In the genomic region with DNA sequence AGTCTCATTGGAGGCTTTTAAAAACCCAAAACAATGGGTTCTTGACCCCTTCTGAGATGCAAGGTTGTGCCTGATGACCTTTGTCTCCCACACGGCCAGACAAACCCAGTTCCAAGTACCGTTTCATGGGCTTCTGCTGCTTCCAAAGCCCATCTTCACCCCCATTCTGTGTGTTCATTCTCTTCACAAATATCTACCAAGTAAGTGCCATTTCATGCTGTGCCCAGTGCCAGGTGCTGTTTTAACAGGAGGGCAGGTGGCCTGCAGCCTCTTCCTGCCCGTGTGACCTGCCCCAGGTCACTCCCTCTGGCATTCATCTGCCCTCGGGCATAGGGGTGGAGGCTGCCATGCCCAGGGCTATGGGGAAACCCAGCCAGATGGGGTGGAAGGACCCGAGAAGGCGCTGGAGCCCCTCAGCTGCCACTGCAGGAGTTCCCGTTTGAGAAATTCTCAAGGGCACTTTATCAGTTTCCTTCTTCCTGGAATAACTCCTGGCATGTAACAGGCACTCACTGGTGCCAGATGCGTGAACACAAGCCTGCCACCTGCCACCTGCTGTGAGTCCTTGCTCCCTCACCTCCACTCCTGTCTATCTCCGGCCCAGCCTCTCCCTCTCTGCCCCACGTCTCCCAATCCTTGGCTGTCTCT, we compare ENCODE assay signal across 8 cellular contexts. TPM values are rescaled to one million over a fixed set of nuclear protein-coding genes. Genes with fewer than 3 reads are reported as not detected.
A peak's percentile ranks its signal among the peaks of the same experiment; 100 is the strongest.
DNase-seq lines count a peak whose midpoint lies in the region; ATAC-seq, FAIRE-seq and TF ChIP-seq lines count a peak whose summit lies in the region.

No MANE protein-coding gene starts in this region.

- POLR2A ChIA-PET in A549 (lab: Yijun Ruan, JAX): interaction anchor here (1.0 kb wide), 2 partner anchors 83 to 198 kb away, joined by 3 to 5 read pairs; no protein-coding TSS in a partner anchor

- DNase-seq in A549 (ENCODE audit: low read depth in 1 of 2, low spot score in 1 of 2): no peak
- peak; percentile 82 for DNase-seq in NCI-H2029 (lab: John Stamatoyannopoulos, UW)
- peak; percentile 76 for DNase-seq in colonic mucosa
- no peak for DNase-seq in natural killer cell treated with Interleukin-12 subunit alpha and Interleukin-12 subunit beta and Interleukin-15 and Interleukin-18, amount 100 ng/mL, for 72 hours (ENCODE audit: low spot score)
- DNase-seq in epidermal melanocyte (ENCODE audit: insufficient read length, low spot score): no peak
- no peak for DNase-seq in SKM-1 treated with dmso at 0.1 percent for 144 hours (lab: John Stamatoyannopoulos, UW; ENCODE audit: unreplicated experiment)
- DNase-seq in NCI-H1930 (lab: John Stamatoyannopoulos, UW): no peak

- ATAC-seq in A549 (no peak), GM18858 (IDR thresholded peaks at IDR 0.05; ENCODE audit: unreplicated experiment) (no peak)
- ATAC-seq in natural killer cell treated with Interleukin-12 subunit alpha and Interleukin-12 subunit beta and Interleukin-15 and Interleukin-18, amount 100 ng/mL, for 72 hours: no peak

- no peaks in the 10 kb centered on the region for H3K27me3 ChIP-seq in colonic mucosa

- CTCF ChIA-PET in A549 (lab: Yijun Ruan, JAX): interaction anchor here (1.0 to 38.0 kb wide), 8 partner anchors 10 to 198 kb away, joined by 3 to 764 read pairs (median 16); a partner anchor contains a TSS

- no peak for TF ChIP-seq EP300 in A549 (IDR thresholded peaks at IDR 0.05)

- H3K9me3 ChIP-seq in A549: no peaks in the 10 kb centered on the region
- H3K9me3 ChIP-seq in colonic mucosa: no peaks in the 10 kb centered on the region

- H3K9me3 Mint-ChIP-seq in natural killer cell treated with Interleukin-12 subunit alpha and Interleukin-12 subunit beta and Interleukin-15 and Interleukin-18, amount 100 ng/mL, for 72 hours: no peaks in the 10 kb centered on the region

- H3K4me3 ChIP-seq in A549 (no peak overlapping the region), colonic mucosa (no peak overlapping the region)

- intact Hi-C loops in colonic mucosa (cut with DNase I): loop anchor here (2.0 kb wide), 1 partner anchor 95 kb away; no protein-coding TSS in a partner anchor

- no peaks in the 10 kb centered on the region for H3K36me3 Mint-ChIP-seq in natural killer cell treated with Interleukin-12 subunit alpha and Interleukin-12 subunit beta and Interleukin-15 and Interleukin-18, amount 100 ng/mL, for 72 hours

- peaks cover 25 to 59% of the 10 kb centered on the region in 2 donors for H3K4me1 Mint-ChIP-seq in natural killer cell treated with Interleukin-12 subunit alpha and Interleukin-12 subunit beta and Interleukin-15 and Interleukin-18, amount 100 ng/mL, for 72 hours (ENCODE audit: low read depth in 2 of 2)

- H3K27me3 Mint-ChIP-seq in natural killer cell treated with Interleukin-12 subunit alpha and Interleukin-12 subunit beta and Interleukin-15 and Interleukin-18, amount 100 ng/mL, for 72 hours: no peaks in the 10 kb centered on the region

- no peak overlapping the region for H3K4me2 ChIP-seq in A549

- H3K4me3 Mint-ChIP-seq in natural killer cell treated with Interleukin-12 subunit alpha and Interleukin-12 subunit beta and Interleukin-15 and Interleukin-18, amount 100 ng/mL, for 72 hours: no peak overlapping the region

- peak overlapping the region; percentile 79 to 93 for H3K27ac Mint-ChIP-seq in natural killer cell treated with Interleukin-12 subunit alpha and Interleukin-12 subunit beta and Interleukin-15 and Interleukin-18, amount 100 ng/mL, for 72 hours

- H3K9ac ChIP-seq in colonic mucosa (ENCODE audit: low read depth in 2 of 2, low read length in 2 of 2): peak overlapping the region in 1 of 2 donors; percentile 75

- TF ChIP-seq POLR2A in A549 (IDR thresholded peaks at IDR 0.05; ENCODE audit: low read length): no peak

- 77% methylated on average over 10 of the region's 10 CpGs for WGBS in A549 (ENCODE audit: missing lambda C conversion rate)

- TF ChIP-seq RAD21 in A549 (conservative IDR thresholded peaks at IDR 0.05 in 1 of 2, IDR thresholded peaks at IDR 0.05 in 1 of 2): no peak

- peak; percentile 63 for FAIRE-seq in A549 (lab: Jason Lieb, UNC)

- H3K27ac ChIP-seq in A549 (peak overlapping the region; percentile 44 to 84; a peak in 5 of 6 replicates), colonic mucosa (peak overlapping the region; percentile 82)

- TF ChIP-seq CTCF in A549 (IDR thresholded peaks at IDR 0.05) (no peak), colonic mucosa (IDR thresholded peaks at IDR 0.05) (no peak)

- H3K4me1 ChIP-seq in A549 (peaks cover 88% of the 10 kb centered on the region), colonic mucosa (no peaks in the 10 kb centered on the region)

- peaks cover 9% of the 10 kb centered on the region for H3K36me3 ChIP-seq in colonic mucosa

TF ChIP-seq in A549, 52 proteins besides CTCF, POLR2A, EP300 and RAD21:
- TF ChIP-seq POLR2AphosphoS2 (conservative IDR thresholded peaks at IDR 0.05; ENCODE audit: low read length): 0 out of 2 replicates have a peak, but pooled peaks have one; percentile 5
- TF ChIP-seq BHLHE40 (IDR thresholded peaks at IDR 0.05; ENCODE audit: low read depth, low read length): no peak
- TF ChIP-seq, protein P1, sequence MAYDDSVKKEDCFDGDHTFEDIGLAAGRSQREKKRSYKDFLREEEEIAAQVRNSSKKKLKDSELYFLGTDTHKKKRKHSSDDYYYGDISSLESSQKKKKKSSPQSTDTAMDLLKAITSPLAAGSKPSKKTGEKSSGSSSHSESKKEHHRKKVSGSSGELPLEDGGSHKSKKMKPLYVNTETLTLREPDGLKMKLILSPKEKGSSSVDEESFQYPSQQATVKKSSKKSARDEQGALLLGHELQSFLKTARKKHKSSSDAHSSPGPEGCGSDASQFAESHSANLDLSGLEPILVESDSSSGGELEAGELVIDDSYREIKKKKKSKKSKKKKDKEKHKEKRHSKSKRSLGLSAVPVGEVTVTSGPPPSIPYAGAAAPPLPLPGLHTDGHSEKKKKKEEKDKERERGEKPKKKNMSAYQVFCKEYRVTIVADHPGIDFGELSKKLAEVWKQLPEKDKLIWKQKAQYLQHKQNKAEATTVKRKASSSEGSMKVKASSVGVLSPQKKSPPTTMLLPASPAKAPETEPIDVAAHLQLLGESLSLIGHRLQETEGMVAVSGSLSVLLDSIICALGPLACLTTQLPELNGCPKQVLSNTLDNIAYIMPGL (CRISPR knock-in tag; IDR thresholded peaks at IDR 0.05; ENCODE audit: borderline replicate concordance): 0 out of 2 replicates have a peak, but pooled peaks have one; percentile 22
- TF ChIP-seq ZSCAN20 (CRISPR knock-in tag; IDR thresholded peaks at IDR 0.05): no peak
- no peak for TF ChIP-seq MYC (IDR thresholded peaks at IDR 0.05; ENCODE audit: borderline replicate concordance, low read length)
- TF ChIP-seq JUN (IDR thresholded peaks at IDR 0.05): no peak; a peak in 1 of 5 replicates
- TF ChIP-seq RCOR1 (IDR thresholded peaks at IDR 0.05; ENCODE audit: low read depth, low read length): no peak
- TF ChIP-seq FOSB (CRISPR knock-in tag; IDR thresholded peaks at IDR 0.05): peak; percentile 70; the same call in 1 of the 2 replicates
- no peak for TF ChIP-seq ESRRA (IDR thresholded peaks at IDR 0.05; ENCODE audit: borderline replicate concordance, low read length)

RNA-seq across cellular contexts. Expression of a gene that starts 12.5 kb away (rescaled TPM):
- polyA plus RNA-seq in A549 (2011; rRNA removed) (10.0 and 12.3 TPM in 2 replicates), A549 (2017; fragmentation: RNase III; extraction: RNeasy Plus Mini Kit Qiagen cat#74134 plus additional on column Dnase treatment) (8.6 to 11.7 TPM (median 11.0 TPM) in 3 replicates)
- polyA plus RNA-seq in A549 (2012; cell fraction: cytosol; rRNA removed): 10.0 and 10.2 TPM in 2 replicates
- polyA plus RNA-seq in A549 (2012; cell fraction: nucleus; rRNA removed): 33.2 and 34.8 TPM in 2 replicates
- polyA minus RNA-seq in A549 (2011; rRNA and poly(A)+ RNA removed): 3.2 and 7.1 TPM in 2 replicates
- total RNA-seq in colonic mucosa: 1 to 10 TPM; 5.2 to 5.7 TPM
- 10 to 100 TPM in 1 of 2 donors, 1 to 10 TPM in 1; 3.6 to 10.4 TPM for total RNA-seq in natural killer cell treated with Interleukin-12 subunit alpha and Interleukin-12 subunit beta and Interleukin-15 and Interleukin-18, amount 100 ng/mL, for 72 hours

RNA-seq across cellular contexts. Expression of a gene that starts 41.5 kb away (rescaled TPM):
- polyA plus RNA-seq in A549 (2011; rRNA removed) (not detected in 2 replicates), A549 (2017; fragmentation: RNase III; extraction: RNeasy Plus Mini Kit Qiagen cat#74134 plus additional on column Dnase treatment) (not detected in 3 replicates)
- 0.19 TPM in 1 of 2 replicates, not detected in the other for polyA plus RNA-seq in A549 (2012; cell fraction: cytosol; rRNA removed)
- not detected in 2 replicates for polyA plus RNA-seq in A549 (2012; cell fraction: nucleus; rRNA removed)
- not detected in 2 replicates for polyA minus RNA-seq in A549 (2011; rRNA and poly(A)+ RNA removed)
- total RNA-seq in colonic mucosa: not detected
- total RNA-seq in natural killer cell treated with Interleukin-12 subunit alpha and Interleukin-12 subunit beta and Interleukin-15 and Interleukin-18, amount 100 ng/mL, for 72 hours: not detected

RNA-seq across cellular contexts. Expression of a gene that starts 57.2 kb away (rescaled TPM):
- polyA plus RNA-seq in A549 (2011; rRNA removed): 0.27 TPM in 1 of 2 replicates, not detected in the other
- 0.25 and 0.38 TPM in 2 replicates for polyA plus RNA-seq in A549 (2012; cell fraction: cytosol; rRNA removed)
- 0.29 TPM in 1 of 2 replicates, not detected in the other for polyA plus RNA-seq in A549 (2012; cell fraction: nucleus; rRNA removed)
- not detected in 3 replicates for polyA plus RNA-seq in A549 (2017; fragmentation: RNase III; extraction: RNeasy Plus Mini Kit Qiagen cat#74134 plus additional on column Dnase treatment)
- not detected in 2 replicates for polyA minus RNA-seq in A549 (2011; rRNA and poly(A)+ RNA removed)
- not detected for total RNA-seq in colonic mucosa
- not detected for total RNA-seq in natural killer cell treated with Interleukin-12 subunit alpha and Interleukin-12 subunit beta and Interleukin-15 and Interleukin-18, amount 100 ng/mL, for 72 hours

Comparison
In these comparisons a context has a peak if more than half of its experiments do, and no peak if none do; other contexts are left out.
1. DNase-seq: peak in NCI-H2029 (single experiment) and colonic mucosa (single experiment); none in A549 (0 of 2), natural killer cell treated with Interleukin-12 subunit alpha and Interleukin-12 subunit beta and Interleukin-15 and Interleukin-18, amount 100 ng/mL, for 72 hours (single experiment), epidermal melanocyte (single experiment), SKM-1 treated with dmso at 0.1 percent for 144 hours (single experiment) and NCI-H1930 (0 of 2).